ENCODE assay signal across 9 cellular contexts in genomic region chr5:10251409-10251808, GRCh38. TPM values are rescaled to one million over a fixed set of nuclear protein-coding genes. Genes with fewer than 3 reads are reported as not detected.
DNase-seq lines count a peak whose midpoint lies in the region; ATAC-seq and TF ChIP-seq lines count a peak whose summit lies in the region.
"Had no signal": no experiment of that assay in that cellular context is flagged by ENCODE, and none has a peak within 500 bp of the region (broad histone marks: within the 10 kb centered on the region; RNA-seq: fewer than 3 reads in every experiment).

No MANE protein-coding gene starts in this region.

- H3K27me3 ChIP-seq in AG04450 (ENCODE audit: control insufficient read depth, insufficient read depth, low read length) (no peaks in the 10 kb centered on the region), body of pancreas (no peaks in the 10 kb centered on the region), mucosa of stomach (ENCODE audit: control insufficient read depth, insufficient read depth, low read length) (no peaks in the 10 kb centered on the region)

- WGBS in body of pancreas, 2 donors, result 13 to 29% methylated on average over 7 of the region's 7 CpGs

- ATAC-seq in body of pancreas (no peak), HG03342 (IDR thresholded peaks at IDR 0.05; ENCODE audit: unreplicated experiment) (no peak), GM19467 (IDR thresholded peaks at IDR 0.05; ENCODE audit: unreplicated experiment) (no peak), GM19035 (IDR thresholded peaks at IDR 0.05; ENCODE audit: unreplicated experiment) (no peak)

- POLR2A ChIA-PET in AG04450 (lab: Yijun Ruan, JAX), result no interaction called here

- DNase-seq in AG04450 (ENCODE audit: low read depth, low spot score), result no peak
- no peak for DNase-seq in Jurkat, Clone E6-1 (ENCODE audit: low read depth, low spot score)
- no peak for DNase-seq in body of pancreas
- DNase-seq in middle frontal gyrus (ENCODE audit: extremely low spot score, low spot score), result no peak
- DNase-seq: stimulated activated CD4-positive, alpha-beta T cell treated with anti-CD3 and anti-CD28 coated beads, Interleukin-2, amount 100 ng/mL, for 48 hours had no signal

- CTCF ChIA-PET in AG04450 (lab: Charles Lee), result no interaction called here

- H3K27ac ChIP-seq in AG04450 (ENCODE audit: low read depth, low read length), result no peak overlapping the region
- H3K27ac ChIP-seq in body of pancreas, result no peak overlapping the region

- intact Hi-C loops in body of pancreas (cut with DNase I), result loop anchor here (10.0 kb wide), 1 partner anchor 133 kb away; no protein-coding TSS in a partner anchor

- H3K4me1 ChIP-seq in body of pancreas (peaks cover 32% of the 10 kb centered on the region), mucosa of stomach (ENCODE audit: control insufficient read depth, insufficient read depth, low read length) (peaks cover 14% of the 10 kb centered on the region)

- peaks cover 7 to 8% of the 10 kb centered on the region in 2 donors for H3K36me3 ChIP-seq in body of pancreas (replicated peaks in 1 of 2; ENCODE audit: insufficient read depth in 1 of 2, low read depth in 2 of 2)
- no peaks in the 10 kb centered on the region for H3K36me3 ChIP-seq in mucosa of stomach (ENCODE audit: control insufficient read depth, insufficient read depth, low read length)

- TF ChIP-seq POLR2A in body of pancreas (IDR thresholded peaks at IDR 0.05), result no peak

- peak overlapping the region; percentile 90 for H3K9ac ChIP-seq in mucosa of stomach (ENCODE audit: low read length)

- H3K9me3 ChIP-seq in AG04450 (ENCODE audit: control insufficient read depth, insufficient read depth, low read length) (no peaks in the 10 kb centered on the region), body of pancreas (no peaks in the 10 kb centered on the region), mucosa of stomach (ENCODE audit: control insufficient read depth, low read length) (no peaks in the 10 kb centered on the region)

- TF ChIP-seq CTCF in AG04450 (IDR thresholded peaks at IDR 0.05; ENCODE audit: low read depth, low read length), result no peak
- no peak for TF ChIP-seq CTCF in body of pancreas (IDR thresholded peaks at IDR 0.05)

- H3K4me3 ChIP-seq in AG04450 (ENCODE audit: low read depth, low read length), result peak overlapping the region; percentile 98
- H3K4me3 ChIP-seq in Jurkat, Clone E6-1 (ENCODE audit: low read length), result peak overlapping the region; percentile 85
- H3K4me3 ChIP-seq in body of pancreas, result peak overlapping the region; percentile 64 to 89
- peak overlapping the region; percentile 97 for H3K4me3 ChIP-seq in mucosa of stomach (ENCODE audit: low read length)

RNA-seq across cellular contexts. Expression of gene CCT5, which starts 1.3 kb away (rescaled TPM):
- 344 and 390 TPM in 2 replicates for polyA plus RNA-seq in AG04450 (2011; rRNA removed)
- 489 and 507 TPM in 2 replicates for polyA minus RNA-seq in AG04450 (2011; rRNA and poly(A)+ RNA removed)
- polyA plus RNA-seq in Jurkat, Clone E6-1 (2012; ENCODE audit: insufficient read depth, insufficient read length), result 1,210 TPM
- 10 to 100 TPM; 45.4 to 76.1 TPM for total RNA-seq in body of pancreas

RNA-seq across cellular contexts. Expression of gene ATPSCKMT, which starts 1.7 kb away (rescaled TPM):
- polyA plus RNA-seq in AG04450 (2011; rRNA removed), result 31.3 and 31.9 TPM in 2 replicates
- polyA minus RNA-seq in AG04450 (2011; rRNA and poly(A)+ RNA removed), result 21.1 and 30.0 TPM in 2 replicates
- polyA plus RNA-seq in Jurkat, Clone E6-1 (2012; ENCODE audit: insufficient read depth, insufficient read length), result 45.7 TPM
- total RNA-seq in body of pancreas, result 10 to 100 TPM in 1 of 2 donors, 1 to 10 TPM in 1; 4.6 to 13.2 TPM

RNA-seq across cellular contexts. Expression of gene CMBL, which starts 56.3 kb away (rescaled TPM):
- polyA plus RNA-seq in AG04450 (2011; rRNA removed), result 37.2 and 43.0 TPM in 2 replicates
- 41.7 and 49.0 TPM in 2 replicates for polyA minus RNA-seq in AG04450 (2011; rRNA and poly(A)+ RNA removed)
- not detected for polyA plus RNA-seq in Jurkat, Clone E6-1 (2012; ENCODE audit: insufficient read depth, insufficient read length)
- 1 to 10 TPM; 4.4 to 4.9 TPM for total RNA-seq in body of pancreas
